Comparison of ENCODE assay signal across 35 cellular contexts in the genomic region with DNA sequence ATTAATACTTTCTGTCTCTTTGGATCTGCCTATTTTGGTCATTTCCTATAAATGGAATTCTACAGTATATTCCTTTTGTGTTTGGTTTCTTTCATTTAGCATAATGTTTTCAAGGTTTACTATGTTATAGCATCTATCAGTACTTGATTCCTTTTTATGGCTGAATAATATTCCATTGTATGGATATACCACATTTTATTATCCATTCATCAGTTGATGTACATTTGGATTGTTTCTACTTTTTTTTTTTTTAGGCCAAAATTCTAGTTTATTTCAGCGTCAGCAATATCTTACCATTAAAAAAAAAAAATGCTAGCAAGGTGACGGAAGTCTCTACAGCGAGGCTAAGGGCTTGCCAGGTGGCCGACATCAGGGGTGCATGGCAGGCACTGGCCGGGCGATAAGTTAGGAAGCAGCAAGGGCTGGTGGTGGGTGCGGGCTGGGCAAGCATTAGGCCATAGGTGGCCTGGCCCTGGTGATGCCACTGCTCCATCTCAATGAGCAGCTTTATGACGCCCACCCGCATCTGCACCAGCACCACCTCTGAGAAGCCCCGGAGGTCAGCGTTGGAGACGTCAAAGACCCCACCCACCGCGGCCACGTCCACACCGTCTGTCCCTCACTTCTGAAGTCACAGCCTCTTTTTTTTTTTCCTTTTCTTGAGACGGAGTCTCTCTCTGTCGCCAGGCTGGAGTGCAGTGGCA.
"Had no signal": no experiment of that assay in that cellular context is flagged by ENCODE, and none has a peak within 500 bp of the region (broad histone marks: within the 10 kb centered on the region; RNA-seq: fewer than 3 reads in every experiment).

No MANE protein-coding gene starts in this region.

- H3K9me3 Mint-ChIP-seq: activated B cell treated with CpG ODN at 0.5 μM for 24 hours; activated CD4-positive, alpha-beta T cell treated with anti-CD3 and anti-CD28 coated beads, Interleukin-2, amount 10 ng/mL, durations not matched to agents 24 days and 14 days; activated CD8-positive, alpha-beta T cell treated with anti-CD3 and anti-CD28 coated beads for 36 hours; activated T-helper 17 cell treated with anti-CD3 and anti-CD28 coated beads, Interleukin-2, amount 50 U/mL, for 72 hours had no signal

- H3K27me3 Mint-ChIP-seq: activated B cell treated with CpG ODN at 0.5 μM for 24 hours had no signal

- H3K4me1 ChIP-seq: adrenal gland, body of pancreas, breast epithelium had no signal

- H3K36me3 Mint-ChIP-seq: activated CD4-positive, alpha-beta memory T cell treated with anti-CD3 and anti-CD28 coated beads for 36 hours; activated naive CD4-positive, alpha-beta T cell treated with anti-CD3 and anti-CD28 coated beads, Interleukin-2, amount 50 U/mL, for 72 hours; activated naive CD8-positive, alpha-beta T cell treated with anti-CD3 and anti-CD28 coated beads for 36 hours had no signal

- FAIRE-seq: astrocyte, TTC549 had no signal

- DNase-seq: activated B cell treated with CpG ODN at 0.5 μM for 24 hours; activated CD4-positive, alpha-beta memory T cell treated with anti-CD3 and anti-CD28 coated beads for 36 hours; activated CD4-positive, alpha-beta T cell treated with anti-CD3 and anti-CD28 coated beads for 4 hours; activated CD4-positive, alpha-beta T cell treated with anti-CD3 and anti-CD28 coated beads, Interleukin-2, amount 10 ng/mL, durations not matched to agents 24 days and 14 days; activated CD4-positive, alpha-beta T cell treated with anti-CD3 and anti-CD28 coated beads, Interleukin-2, amount 50 U/mL, for 1 hour; activated CD4-positive, alpha-beta T cell treated with anti-CD3 and anti-CD28 coated beads, Interleukin-2, amount 50 U/mL, for 4 hours; activated CD4-positive, CD25-positive, alpha-beta regulatory T cell treated with anti-CD3 and anti-CD28 coated beads, Interleukin-2, amount 50 U/mL, for 72 hours; activated CD8-positive, alpha-beta memory T cell treated with anti-CD3 and anti-CD28 coated beads, Interleukin-2, amount 50 U/mL, for 4 hours; activated CD8-positive, alpha-beta T cell treated with anti-CD3 and anti-CD28 coated beads for 36 hours; activated effector memory CD4-positive, alpha-beta T cell treated with anti-CD3 and anti-CD28 coated beads, Interleukin-2, amount 50 U/mL, for 16 hours; activated gamma-delta T cell treated with Interleukin-2 at 50 U/mL for 16 hours; activated naive CD4-positive, alpha-beta T cell; activated naive CD4-positive, alpha-beta T cell treated with anti-CD3 and anti-CD28 coated beads for 36 hours; activated naive CD4-positive, alpha-beta T cell treated with anti-CD3 and anti-CD28 coated beads, Interleukin-2, amount 50 U/mL, for 16 hours; activated naive CD8-positive, alpha-beta T cell treated with anti-CD3 and anti-CD28 coated beads for 36 hours; activated T-cell treated with anti-CD3 and anti-CD28 coated beads for 4 hours; activated T-cell treated with anti-CD3 and anti-CD28 coated beads, Interleukin-2, amount 50 U/mL, for 1 hour; activated T-cell treated with anti-CD3 and anti-CD28 coated beads, Interleukin-2, amount 50 U/mL, for 4 hours; activated T-cell treated with anti-CD3 and anti-CD28 coated beads, Interleukin-2, amount 50 U/mL, for 72 hours; adrenal gland; amniotic stem cell; body of pancreas; brain microvascular endothelial cell; central memory CD4-positive, alpha-beta T cell; T-helper 2 cell; T-helper 9 cell had no signal

- H3K4me3 Mint-ChIP-seq: activated B cell treated with CpG ODN at 0.5 μM for 24 hours; activated CD4-positive, alpha-beta memory T cell treated with anti-CD3 and anti-CD28 coated beads for 36 hours; activated CD4-positive, alpha-beta T cell treated with anti-CD3 and anti-CD28 coated beads, Interleukin-2, amount 10 ng/mL, durations not matched to agents 24 days and 14 days; activated CD8-positive, alpha-beta T cell treated with anti-CD3 and anti-CD28 coated beads for 36 hours; activated naive CD4-positive, alpha-beta T cell treated with anti-CD3 and anti-CD28 coated beads for 36 hours; activated naive CD8-positive, alpha-beta T cell treated with anti-CD3 and anti-CD28 coated beads for 36 hours; activated T-cell treated with anti-CD3 and anti-CD28 coated beads, Interleukin-2, amount 50 U/mL, for 4 hours; activated T-cell treated with anti-CD3 and anti-CD28 coated beads, Interleukin-2, amount 50 U/mL, for 72 hours; activated T-helper 1 cell treated with anti-CD3 and anti-CD28 coated beads, Interleukin-12 subunit alpha, Interleukin-12 subunit beta, Interleukin-2, Interleukin-4 antibody, amounts not matched to agents 30 ng/mL and 10 ng/mL and 1 ng/mL, durations not matched to agents 14 hours and 24 hours and 36 hours; activated T-helper 17 cell treated with anti-CD3 and anti-CD28 coated beads, Interleukin-2, amount 50 U/mL, for 72 hours; T-helper 1 cell treated with Interleukin-12 subunit alpha and Interleukin-12 subunit beta and Interleukin-4 antibody, amounts not matched to agents 30 μg/mL and 1 μg/mL, for 36 hours; T-helper 2 cell treated with Interferon-gamma antibody and Interleukin-4, amounts not matched to agents 5 μg/mL and 100 μg/mL, for 36 hours had no signal

- H3K36me3 ChIP-seq: adrenal gland, brain microvascular endothelial cell, breast epithelium had no signal

- H3K9me3 ChIP-seq: adrenal gland, body of pancreas, breast epithelium had no signal

- ATAC-seq: activated CD8-positive, alpha-beta T cell treated with anti-CD3 and anti-CD28 coated beads for 36 hours; activated naive CD4-positive, alpha-beta T cell treated with anti-CD3 and anti-CD28 coated beads, Interleukin-2, amount 50 U/mL, for 72 hours; activated T-cell treated with anti-CD3 and anti-CD28 coated beads, Interleukin-2, amount 50 U/mL, for 4 hours; activated T-cell treated with anti-CD3 and anti-CD28 coated beads, Interleukin-2, amount 50 U/mL, for 72 hours; activated T-helper 17 cell treated with anti-CD3 and anti-CD28 coated beads, Interleukin-2, amount 50 U/mL, for 72 hours; body of pancreas had no signal

- H3K27ac Mint-ChIP-seq: activated B cell treated with CpG ODN at 0.5 μM for 24 hours; activated CD4-positive, alpha-beta memory T cell treated with anti-CD3 and anti-CD28 coated beads for 36 hours; activated CD4-positive, alpha-beta T cell treated with anti-CD3 and anti-CD28 coated beads, Interleukin-2, amount 10 ng/mL, durations not matched to agents 24 days and 14 days; activated CD8-positive, alpha-beta T cell treated with anti-CD3 and anti-CD28 coated beads for 36 hours; activated naive CD4-positive, alpha-beta T cell treated with anti-CD3 and anti-CD28 coated beads for 36 hours; activated naive CD4-positive, alpha-beta T cell treated with anti-CD3 and anti-CD28 coated beads, Interleukin-2, amount 50 U/mL, for 72 hours; activated naive CD8-positive, alpha-beta T cell treated with anti-CD3 and anti-CD28 coated beads for 36 hours; activated T-cell treated with anti-CD3 and anti-CD28 coated beads, Interleukin-2, amount 50 U/mL, for 72 hours; activated T-helper 1 cell treated with anti-CD3 and anti-CD28 coated beads, Interleukin-12 subunit alpha, Interleukin-12 subunit beta, Interleukin-2, Interleukin-4 antibody, amounts not matched to agents 30 ng/mL and 10 ng/mL and 1 ng/mL, durations not matched to agents 14 hours and 24 hours and 36 hours; activated T-helper 17 cell treated with anti-CD3 and anti-CD28 coated beads, Interleukin-2, amount 50 U/mL, for 72 hours; T-helper 1 cell treated with Interleukin-12 subunit alpha and Interleukin-12 subunit beta and Interleukin-4 antibody, amounts not matched to agents 30 μg/mL and 1 μg/mL, for 36 hours; T-helper 2 cell treated with Interferon-gamma antibody and Interleukin-4, amounts not matched to agents 5 μg/mL and 100 μg/mL, for 36 hours had no signal

- H3K27me3 ChIP-seq: adrenal gland, body of pancreas, brain microvascular endothelial cell had no signal

- H3K4me3 ChIP-seq: adrenal gland, body of pancreas, breast epithelium had no signal

- H3K27ac ChIP-seq: adrenal gland, body of pancreas, brain microvascular endothelial cell, breast epithelium, VCaP had no signal

- H3K4me1 Mint-ChIP-seq: activated B cell treated with CpG ODN at 0.5 μM for 24 hours; activated CD4-positive, alpha-beta T cell treated with anti-CD3 and anti-CD28 coated beads, Interleukin-2, amount 10 ng/mL, durations not matched to agents 24 days and 14 days; activated naive CD8-positive, alpha-beta T cell treated with anti-CD3 and anti-CD28 coated beads for 36 hours; activated T-helper 17 cell treated with anti-CD3 and anti-CD28 coated beads, Interleukin-2, amount 50 U/mL, for 72 hours had no signal
